9 cellular contexts compared by ENCODE assay signal in the genomic region with DNA sequence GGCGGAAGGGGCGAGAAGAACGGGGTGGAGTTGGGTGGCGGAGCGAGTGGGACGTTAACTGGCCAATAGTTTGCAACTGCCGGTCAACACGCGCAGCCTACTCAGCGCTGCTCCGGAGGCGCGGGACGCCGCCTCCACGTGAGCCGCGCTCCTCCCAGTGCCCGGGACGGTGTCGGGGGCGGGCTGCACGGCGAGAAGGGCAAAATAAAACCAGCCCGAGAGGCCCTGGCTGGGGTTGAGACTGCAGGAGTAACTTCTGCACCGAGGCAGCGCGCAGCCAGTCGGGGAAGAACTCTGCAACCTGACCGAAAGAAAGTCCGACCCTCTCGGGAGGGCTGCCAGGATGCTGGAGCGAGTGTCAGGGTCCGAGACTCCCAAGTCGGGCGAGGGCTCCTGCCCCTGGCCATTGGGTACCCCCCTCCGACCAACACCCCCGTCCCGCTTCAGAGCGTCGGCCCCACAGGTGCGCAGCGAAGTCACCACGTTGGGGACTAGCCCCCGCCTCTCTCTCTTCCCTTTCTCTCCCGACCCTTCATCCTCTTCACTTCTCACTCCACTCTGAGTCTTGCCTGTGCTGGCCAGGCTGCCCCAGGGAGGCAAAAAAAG.
DNase-seq lines count a peak whose midpoint lies in the region; TF ChIP-seq lines count a peak whose summit lies in the region.
"Had no signal": no experiment of that assay in that cellular context is flagged by ENCODE, and none has a peak within 500 bp of the region (broad histone marks: within the 10 kb centered on the region; RNA-seq: fewer than 3 reads in every experiment).

No MANE protein-coding gene starts in this region.

- no peaks in the 10 kb centered on the region for H3K9me3 ChIP-seq in subcutaneous abdominal adipose tissue (ENCODE audit: control insufficient read depth in 5 of 5, low read length in 5 of 5)

- H3K4me2 ChIP-seq in KMS-11, result no peak overlapping the region

- no peak overlapping the region for H3K4me3 ChIP-seq in KMS-11 (IDR thresholded peaks at IDR 0.05; ENCODE audit: insufficient read depth, low read depth, low read length)
- peak overlapping the region; percentile 70 to 88 (median 76) for H3K4me3 ChIP-seq in subcutaneous abdominal adipose tissue (ENCODE audit: low read depth in 1 of 5, low read length in 5 of 5)

- no peaks in the 10 kb centered on the region for H3K79me2 ChIP-seq in KMS-11 (ENCODE audit: insufficient read depth, low read depth)

- no peaks in the 10 kb centered on the region for H4K20me1 ChIP-seq in KMS-11 (ENCODE audit: insufficient read depth)

- DNase-seq in astrocyte of the hippocampus (ENCODE audit: low read depth, low spot score), result peak; percentile 19
- peak; percentile 23 for DNase-seq in kidney tubule cell (ENCODE audit: low spot score)
- no peak for DNase-seq in NCI-H1105 treated with DMSO at 0.1 percent for 48 hours (lab: John Stamatoyannopoulos, UW)
- no peak for DNase-seq in activated T-cell treated with anti-CD3 and anti-CD28 coated beads, Interleukin-2, amount 50 U/mL, for 48 hours
- no peak for DNase-seq in CD1c-positive myeloid dendritic cell (ENCODE audit: extremely low spot score)
- DNase-seq: activated naive CD4-positive, alpha-beta T cell treated with anti-CD3 and anti-CD28 coated beads, Interleukin-2, amount 50 U/mL, for 16 hours; naive B cell had no signal

- no peaks in the 10 kb centered on the region for H3K27me3 ChIP-seq in KMS-11 (ENCODE audit: insufficient read depth, low read depth)
- peaks cover 6 to 23% (median 7%) of the 10 kb centered on the region in 5 donors for H3K27me3 ChIP-seq in subcutaneous abdominal adipose tissue (ENCODE audit: control insufficient read depth in 5 of 5, insufficient read depth in 4 of 5, low read length in 5 of 5)

- TF ChIP-seq CTCF in KMS-11 (conservative IDR thresholded peaks at IDR 0.05; ENCODE audit: low read depth, low read length), result no peak

- H3K36me3 ChIP-seq in KMS-11 (ENCODE audit: insufficient read depth), result no peaks in the 10 kb centered on the region
- no peaks in the 10 kb centered on the region for H3K36me3 ChIP-seq in subcutaneous abdominal adipose tissue (ENCODE audit: control insufficient read depth in 5 of 5, insufficient read depth in 5 of 5, low read length in 5 of 5)

- peak overlapping the region; percentile 79; the same call in 1 of the 2 replicates for H3K27ac ChIP-seq in KMS-11
- no peak overlapping the region for H3K27ac ChIP-seq in subcutaneous abdominal adipose tissue (ENCODE audit: low read depth, low read length)

- H2AFZ ChIP-seq in KMS-11 (ENCODE audit: low read depth), result peak overlapping the region; percentile 34; the same call in 1 of the 2 replicates

- peak overlapping the region; percentile 65; the same call in 1 of the 2 replicates for H3K9ac ChIP-seq in KMS-11
- H3K9ac ChIP-seq in subcutaneous abdominal adipose tissue (ENCODE audit: low read length in 5 of 5), result peak overlapping the region in 1 of 5 donors; percentile 10

- no peaks in the 10 kb centered on the region for H3K4me1 ChIP-seq in KMS-11 (ENCODE audit: low read depth, poor library complexity, severe bottlenecking)
- H3K4me1 ChIP-seq in subcutaneous abdominal adipose tissue (ENCODE audit: control insufficient read depth in 5 of 5, insufficient read depth in 5 of 5, low read length in 5 of 5), result peaks cover 0 to 23% (median 22%) of the 10 kb centered on the region in 5 donors

Comparison
In these comparisons a context has a peak if more than half of its experiments do, and no peak if none do; other contexts are left out.
1. DNase-seq: peak in astrocyte of the hippocampus (single experiment) and kidney tubule cell (single experiment); none in NCI-H1105 treated with DMSO at 0.1 percent for 48 hours (single experiment), activated T-cell treated with anti-CD3 and anti-CD28 coated beads, Interleukin-2, amount 50 U/mL, for 48 hours (0 of 2) and CD1c-positive myeloid dendritic cell (single experiment).